ENCODE assay signal across 9 cellular contexts in the genomic region with DNA sequence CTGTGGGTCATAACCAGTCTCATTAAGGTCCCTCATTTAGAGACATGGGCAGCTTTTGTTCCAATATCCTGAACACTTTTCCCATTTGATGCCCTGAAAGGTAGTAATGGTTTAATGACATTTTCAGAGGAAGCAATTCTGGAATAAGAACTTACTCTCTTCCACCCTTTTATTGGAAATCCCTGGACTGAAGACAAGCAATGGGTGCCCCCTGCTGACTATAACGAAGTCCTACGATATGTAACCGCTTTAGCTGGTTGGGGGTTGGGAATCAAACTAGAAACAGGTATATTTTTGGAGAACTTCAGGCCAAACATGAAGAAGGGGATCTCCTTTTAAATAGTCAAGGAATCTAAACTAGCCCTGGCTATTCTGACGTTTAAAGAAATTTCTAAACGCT. TPM values are rescaled to one million over a fixed set of nuclear protein-coding genes. Genes with fewer than 3 reads are reported as not detected.
DNase-seq lines count a peak whose midpoint lies in the region; ATAC-seq, FAIRE-seq and TF ChIP-seq lines count a peak whose summit lies in the region.
"Had no signal": no experiment of that assay in that cellular context is flagged by ENCODE, and none has a peak within 500 bp of the region (broad histone marks: within the 10 kb centered on the region; RNA-seq: fewer than 3 reads in every experiment).

No MANE protein-coding gene starts in this region.

- intact Hi-C loops in naive thymus-derived CD4-positive, alpha-beta T cell (cut with micrococcal nuclease): loop anchor here (1.0 kb wide), 2 partner anchors 59 to 67 kb away; no protein-coding TSS in a partner anchor

- no peak overlapping the region for H3K4me3 Mint-ChIP-seq in endothelial cell (ENCODE audit: unreplicated experiment)
- no peak overlapping the region for H3K4me3 Mint-ChIP-seq in naive thymus-derived CD4-positive, alpha-beta T cell
- H3K4me3 Mint-ChIP-seq: central memory CD8-positive, alpha-beta T cell had no signal

- POLR2A ChIA-PET in A549 (lab: Yijun Ruan, JAX): no interaction called here
- POLR2A ChIA-PET in naive thymus-derived CD4-positive, alpha-beta T cell (lab: Charles Lee): interaction anchor here (0.7 to 2.1 kb wide), 3 partner anchors 21 to 59 kb away, joined by 3 to 5 read pairs (median 4); partner anchors contain the start of genes ORMDL2 and SARNP

- H3K9me3 ChIP-seq in A549: no peaks in the 10 kb centered on the region
- no peaks in the 10 kb centered on the region for H3K9me3 ChIP-seq in naive thymus-derived CD4-positive, alpha-beta T cell (ENCODE audit: control insufficient read depth in 2 of 3, low read length in 3 of 3)

- peak in 1 of 2 experiments; percentile 87; a peak in 3 of 6 replicates for ATAC-seq in A549
- peak; percentile 44 for ATAC-seq in naive thymus-derived CD4-positive, alpha-beta T cell
- ATAC-seq in GM19328 (IDR thresholded peaks at IDR 0.05; ENCODE audit: unreplicated experiment): no peak
- no peak for ATAC-seq in GM21717 (IDR thresholded peaks at IDR 0.05; ENCODE audit: unreplicated experiment)
- ATAC-seq in GM19452 (IDR thresholded peaks at IDR 0.05; ENCODE audit: unreplicated experiment): no peak

- H3K4me2 ChIP-seq in A549: no peak overlapping the region

- 31% methylated on average over 5 of the region's 5 CpGs for WGBS in A549 (ENCODE audit: missing lambda C conversion rate)

- TF ChIP-seq CTCF in A549 (IDR thresholded peaks at IDR 0.05) (peak; percentile 51), endothelial cell (IDR thresholded peaks at IDR 0.05; ENCODE audit: unreplicated experiment) (peak; percentile 41)

- H3K9me3 Mint-ChIP-seq in endothelial cell (ENCODE audit: unreplicated experiment): no peaks in the 10 kb centered on the region
- H3K9me3 Mint-ChIP-seq in naive thymus-derived CD4-positive, alpha-beta T cell: no peaks in the 10 kb centered on the region
- H3K9me3 Mint-ChIP-seq: central memory CD8-positive, alpha-beta T cell had no signal

- H3K36me3 Mint-ChIP-seq in endothelial cell (ENCODE audit: low read depth, unreplicated experiment): peaks cover 21% of the 10 kb centered on the region
- H3K36me3 Mint-ChIP-seq in naive thymus-derived CD4-positive, alpha-beta T cell: peaks cover 7 to 40% (median 16%) of the 10 kb centered on the region in 5 donors

- DNase-seq in A549 (ENCODE audit: low read depth in 1 of 2, low spot score in 1 of 2) (peak; percentile 62 to 65), GM03348 (ENCODE audit: low spot score) (peak; percentile 53), NCI-H524 (lab: John Stamatoyannopoulos, UW) (peak; percentile 29 to 60), endothelial cell (ENCODE audit: low spot score) (peak; percentile 11)
- peak in 4 of 9 donors; percentile 19 to 30 (median 26) for DNase-seq in naive thymus-derived CD4-positive, alpha-beta T cell

- H3K4me1 ChIP-seq in A549: peaks cover 6% of the 10 kb centered on the region; the same call in 1 of the 3 replicates
- H3K4me1 ChIP-seq in naive thymus-derived CD4-positive, alpha-beta T cell (ENCODE audit: control insufficient read depth in 2 of 2, insufficient read depth in 2 of 2, low read length in 2 of 2): no peaks in the 10 kb centered on the region

- TF ChIP-seq RAD21 in A549 (conservative IDR thresholded peaks at IDR 0.05 in 1 of 2, IDR thresholded peaks at IDR 0.05 in 1 of 2): peak; percentile 42 to 64; a peak in 4 of 5 replicates

- no peak overlapping the region for H3K27ac Mint-ChIP-seq in endothelial cell (ENCODE audit: unreplicated experiment)
- peak overlapping the region in 1 of 9 donors; percentile 23 for H3K27ac Mint-ChIP-seq in naive thymus-derived CD4-positive, alpha-beta T cell

- H3K27me3 Mint-ChIP-seq in endothelial cell (ENCODE audit: unreplicated experiment): no peaks in the 10 kb centered on the region
- no peaks in the 10 kb centered on the region for H3K27me3 Mint-ChIP-seq in naive thymus-derived CD4-positive, alpha-beta T cell
- H3K27me3 Mint-ChIP-seq: central memory CD8-positive, alpha-beta T cell had no signal

- peaks cover 39 to 79% (median 41%) of the 10 kb centered on the region in 3 experiments for H3K36me3 ChIP-seq in naive thymus-derived CD4-positive, alpha-beta T cell (ENCODE audit: control insufficient read depth in 2 of 3, insufficient read depth in 3 of 3, low read length in 3 of 3)

- H3K4me3 ChIP-seq in A549: no peak overlapping the region
- H3K4me3 ChIP-seq in naive thymus-derived CD4-positive, alpha-beta T cell (ENCODE audit: low read length): no peak overlapping the region

- no peak for TF ChIP-seq EP300 in A549 (IDR thresholded peaks at IDR 0.05)

- H3K27ac ChIP-seq in A549: no peak overlapping the region
- no peak overlapping the region for H3K27ac ChIP-seq in naive thymus-derived CD4-positive, alpha-beta T cell (ENCODE audit: low read depth, low read length)

- no peaks in the 10 kb centered on the region for H3K27me3 ChIP-seq in naive thymus-derived CD4-positive, alpha-beta T cell (ENCODE audit: control insufficient read depth in 2 of 2, insufficient read depth in 2 of 2, low read length in 2 of 2)

- FAIRE-seq in A549 (lab: Jason Lieb, UNC): no peak

- H3K4me1 Mint-ChIP-seq in endothelial cell (ENCODE audit: unreplicated experiment): no peaks in the 10 kb centered on the region
- peaks cover 0 to 20% (median 11%) of the 10 kb centered on the region in 7 donors for H3K4me1 Mint-ChIP-seq in naive thymus-derived CD4-positive, alpha-beta T cell

- CTCF ChIA-PET in A549 (lab: Yijun Ruan, JAX): interaction anchor here (0.6 to 7.5 kb wide), 18 partner anchors 9 to 809 kb away, joined by 3 to 114 read pairs (median 5); partner anchors contain the start of genes CD63 and GDF11
- CTCF ChIA-PET in naive thymus-derived CD4-positive, alpha-beta T cell (lab: Charles Lee): interaction anchor here (0.9 to 4.8 kb wide), 5 partner anchors 21 to 143 kb away, joined by 3 to 25 read pairs (median 3); no protein-coding TSS in a partner anchor

- no peak for TF ChIP-seq POLR2A in A549 (IDR thresholded peaks at IDR 0.05; ENCODE audit: low read length)

TF ChIP-seq in A549, 52 proteins besides CTCF, POLR2A, EP300 and RAD21:
- TF ChIP-seq SMC3 (IDR thresholded peaks at IDR 0.05): peak; percentile 43
- no peak for TF ChIP-seq MYC (IDR thresholded peaks at IDR 0.05; ENCODE audit: borderline replicate concordance, low read length)

RNA-seq across cellular contexts. Expression of gene SARNP, which starts 20.5 kb away (rescaled TPM):
- polyA plus RNA-seq in A549 (2011; rRNA removed) (164 and 198 TPM in 2 replicates), A549 (2017; fragmentation: RNase III; extraction: RNeasy Plus Mini Kit Qiagen cat#74134 plus additional on column Dnase treatment) (116 to 126 TPM (median 123 TPM) in 3 replicates)
- 58.7 and 76.4 TPM in 2 replicates for polyA plus RNA-seq in A549 (2012; cell fraction: cytosol; rRNA removed)
- 17.5 and 23.0 TPM in 2 replicates for polyA plus RNA-seq in A549 (2012; cell fraction: nucleus; rRNA removed)
- 31.3 and 37.2 TPM in 2 replicates for polyA minus RNA-seq in A549 (2011; rRNA and poly(A)+ RNA removed)
- 76.6 TPM for total RNA-seq in endothelial cell (ENCODE audit: unreplicated experiment)
- total RNA-seq in naive thymus-derived CD4-positive, alpha-beta T cell: 10 to 100 TPM; 28.0 to 73.0 (median 41.7) TPM
- polyA plus RNA-seq in naive thymus-derived CD4-positive, alpha-beta T cell: 100 to 1,000 TPM in 1 of 2 donors, 10 to 100 TPM in 1; 89.7 to 115 TPM

RNA-seq across cellular contexts. Expression of gene ORMDL2, which starts 20.8 kb away (rescaled TPM):
- 93.6 and 138 TPM in 2 replicates for polyA plus RNA-seq in A549 (2011; rRNA removed)
- 81.1 and 93.2 TPM in 2 replicates for polyA plus RNA-seq in A549 (2012; cell fraction: cytosol; rRNA removed)
- polyA plus RNA-seq in A549 (2012; cell fraction: nucleus; rRNA removed): 36.1 and 50.3 TPM in 2 replicates
- 73.5 to 82.9 TPM (median 79.0 TPM) in 3 replicates for polyA plus RNA-seq in A549 (2017; fragmentation: RNase III; extraction: RNeasy Plus Mini Kit Qiagen cat#74134 plus additional on column Dnase treatment)
- 140 and 169 TPM in 2 replicates for polyA minus RNA-seq in A549 (2011; rRNA and poly(A)+ RNA removed)
- total RNA-seq in endothelial cell (ENCODE audit: unreplicated experiment): 33.9 TPM
- 10 to 100 TPM; 12.3 to 67.3 (median 40.5) TPM for total RNA-seq in naive thymus-derived CD4-positive, alpha-beta T cell
- 100 to 1,000 TPM in 1 of 2 donors, 10 to 100 TPM in 1; 96.0 to 107 TPM for polyA plus RNA-seq in naive thymus-derived CD4-positive, alpha-beta T cell

RNA-seq across cellular contexts. Expression of gene DNAJC14, which starts 32.3 kb away (rescaled TPM):
- polyA plus RNA-seq in A549 (2011; rRNA removed) (11.9 and 23.6 TPM in 2 replicates), A549 (2017; fragmentation: RNase III; extraction: RNeasy Plus Mini Kit Qiagen cat#74134 plus additional on column Dnase treatment) (23.6 to 30.4 TPM (median 29.5 TPM) in 3 replicates)
- polyA plus RNA-seq in A549 (2012; cell fraction: cytosol; rRNA removed): 7.0 and 9.2 TPM in 2 replicates
- polyA plus RNA-seq in A549 (2012; cell fraction: nucleus; rRNA removed): 5.0 and 10.8 TPM in 2 replicates
- 14.5 and 14.6 TPM in 2 replicates for polyA minus RNA-seq in A549 (2011; rRNA and poly(A)+ RNA removed)
- 32.5 TPM for total RNA-seq in endothelial cell (ENCODE audit: unreplicated experiment)
- total RNA-seq in naive thymus-derived CD4-positive, alpha-beta T cell: 10 to 100 TPM; 20.3 to 36.1 (median 35.9) TPM
- polyA plus RNA-seq in naive thymus-derived CD4-positive, alpha-beta T cell: 10 to 100 TPM; 31.9 to 50.4 TPM

RNA-seq across cellular contexts. Expression of gene MMP19, which starts 45.7 kb away (rescaled TPM):
- 0.06 and 0.09 TPM in 2 replicates for polyA plus RNA-seq in A549 (2011; rRNA removed)
- polyA plus RNA-seq in A549 (2012; cell fraction: cytosol; rRNA removed): 0.12 and 0.15 TPM in 2 replicates
- polyA plus RNA-seq in A549 (2012; cell fraction: nucleus; rRNA removed): 0.22 and 0.23 TPM in 2 replicates
- polyA plus RNA-seq in A549 (2017; fragmentation: RNase III; extraction: RNeasy Plus Mini Kit Qiagen cat#74134 plus additional on column Dnase treatment): 0.09 to 0.11 TPM (median 0.09 TPM) in 3 replicates
- polyA minus RNA-seq in A549 (2011; rRNA and poly(A)+ RNA removed): not detected in 2 replicates
- 0.15 TPM for total RNA-seq in endothelial cell (ENCODE audit: unreplicated experiment)
- total RNA-seq in naive thymus-derived CD4-positive, alpha-beta T cell: under 1 TPM in 4 of 5 experiments, not detected in 1; 0.24 to 0.84 (median 0.54) TPM
- not detected for polyA plus RNA-seq in naive thymus-derived CD4-positive, alpha-beta T cell

RNA-seq across cellular contexts. Expression of gene GDF11, which starts 54.1 kb away (rescaled TPM):
- polyA plus RNA-seq in A549 (2011; rRNA removed): 1.2 and 1.4 TPM in 2 replicates
- 4.5 and 5.5 TPM in 2 replicates for polyA plus RNA-seq in A549 (2012; cell fraction: cytosol; rRNA removed)
- 3.1 and 4.5 TPM in 2 replicates for polyA plus RNA-seq in A549 (2012; cell fraction: nucleus; rRNA removed)
- 2.8 to 3.6 TPM (median 3.1 TPM) in 3 replicates for polyA plus RNA-seq in A549 (2017; fragmentation: RNase III; extraction: RNeasy Plus Mini Kit Qiagen cat#74134 plus additional on column Dnase treatment)
- polyA minus RNA-seq in A549 (2011; rRNA and poly(A)+ RNA removed): 3.1 and 3.3 TPM in 2 replicates
- total RNA-seq in endothelial cell (ENCODE audit: unreplicated experiment): 9.3 TPM
- total RNA-seq in naive thymus-derived CD4-positive, alpha-beta T cell: 10 to 100 TPM in 3 of 5 experiments, 1 to 10 TPM in 2; 6.6 to 16.2 (median 12.0) TPM
- under 1 TPM; 0.79 TPM for polyA plus RNA-seq in naive thymus-derived CD4-positive, alpha-beta T cell
